ENCODE assay signal across 1 cellular context in the genomic region with DNA sequence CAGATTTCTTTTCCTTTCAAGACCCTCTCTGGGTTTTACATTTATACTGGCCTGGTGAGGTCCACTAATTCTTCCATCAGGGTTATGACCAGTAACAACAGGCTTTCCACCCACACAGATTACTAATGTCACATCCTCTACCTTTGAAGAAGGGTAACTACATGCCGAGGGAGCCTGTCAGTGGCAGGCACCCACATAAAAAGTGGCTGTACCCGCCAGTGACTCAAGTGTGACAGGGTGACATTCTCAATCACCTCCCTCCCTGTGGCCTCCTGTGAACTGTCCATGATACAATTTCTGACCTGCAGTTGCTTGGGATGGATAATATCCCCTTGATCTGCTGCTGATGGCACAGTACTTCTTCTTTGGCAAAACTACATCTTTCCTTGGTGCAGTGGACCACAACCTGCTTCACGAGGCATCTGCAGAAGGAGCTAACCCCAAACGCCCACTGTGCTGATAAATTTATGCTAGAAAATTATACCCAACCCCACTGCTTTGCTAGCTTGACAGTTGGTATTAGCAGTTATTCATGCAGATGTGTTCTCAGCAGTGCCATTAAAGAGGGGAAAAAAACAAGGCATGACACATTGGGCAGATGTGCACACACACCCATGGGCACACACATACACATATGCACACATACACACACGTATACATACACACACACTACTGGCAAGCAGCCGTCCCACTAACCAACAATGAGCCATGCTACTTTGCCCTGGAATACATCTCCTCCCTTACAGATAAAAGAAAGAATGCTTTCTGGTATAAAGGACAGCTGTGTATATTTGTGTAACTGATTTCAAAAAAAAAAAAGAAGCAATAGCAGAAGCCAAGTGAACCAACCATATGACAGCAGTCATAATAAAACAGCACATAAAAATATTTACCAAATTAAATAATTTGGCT.
TF ChIP-seq lines count a peak whose summit lies in the region.

No MANE protein-coding gene starts in this region.

TF ChIP-seq in HEK293, 187 proteins besides CTCF, POLR2A, EP300 and RAD21 (continued from another document):
- TF ChIP-seq, protein P1, sequence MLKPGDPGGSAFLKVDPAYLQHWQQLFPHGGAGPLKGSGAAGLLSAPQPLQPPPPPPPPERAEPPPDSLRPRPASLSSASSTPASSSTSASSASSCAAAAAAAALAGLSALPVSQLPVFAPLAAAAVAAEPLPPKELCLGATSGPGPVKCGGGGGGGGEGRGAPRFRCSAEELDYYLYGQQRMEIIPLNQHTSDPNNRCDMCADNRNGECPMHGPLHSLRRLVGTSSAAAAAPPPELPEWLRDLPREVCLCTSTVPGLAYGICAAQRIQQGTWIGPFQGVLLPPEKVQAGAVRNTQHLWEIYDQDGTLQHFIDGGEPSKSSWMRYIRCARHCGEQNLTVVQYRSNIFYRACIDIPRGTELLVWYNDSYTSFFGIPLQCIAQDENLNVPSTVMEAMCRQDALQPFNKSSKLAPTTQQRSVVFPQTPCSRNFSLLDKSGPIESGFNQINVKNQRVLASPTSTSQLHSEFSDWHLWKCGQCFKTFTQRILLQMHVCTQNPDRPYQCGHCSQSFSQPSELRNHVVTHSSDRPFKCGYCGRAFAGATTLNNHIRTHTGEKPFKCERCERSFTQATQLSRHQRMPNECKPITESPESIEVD (tag by site-specific recombination; IDR thresholded peaks at IDR 0.05): no peak
- TF ChIP-seq ZNF433 (tag by site-specific recombination; IDR thresholded peaks at IDR 0.05; ENCODE audit: low read depth) (no peak), ZNF560 (tag by site-specific recombination; IDR thresholded peaks at IDR 0.05; ENCODE audit: borderline replicate concordance) (no peak), ZBTB20 (tag by site-specific recombination; IDR thresholded peaks at IDR 0.05) (no peak), ZNF24 (tag by site-specific recombination; IDR thresholded peaks at IDR 0.05) (no peak), SP2 (tag by site-specific recombination; IDR thresholded peaks at IDR 0.05) (no peak), ZNF292 (tag by site-specific recombination; IDR thresholded peaks at IDR 0.05; ENCODE audit: borderline replicate concordance, low read depth) (no peak)
- TF ChIP-seq, protein P2, sequence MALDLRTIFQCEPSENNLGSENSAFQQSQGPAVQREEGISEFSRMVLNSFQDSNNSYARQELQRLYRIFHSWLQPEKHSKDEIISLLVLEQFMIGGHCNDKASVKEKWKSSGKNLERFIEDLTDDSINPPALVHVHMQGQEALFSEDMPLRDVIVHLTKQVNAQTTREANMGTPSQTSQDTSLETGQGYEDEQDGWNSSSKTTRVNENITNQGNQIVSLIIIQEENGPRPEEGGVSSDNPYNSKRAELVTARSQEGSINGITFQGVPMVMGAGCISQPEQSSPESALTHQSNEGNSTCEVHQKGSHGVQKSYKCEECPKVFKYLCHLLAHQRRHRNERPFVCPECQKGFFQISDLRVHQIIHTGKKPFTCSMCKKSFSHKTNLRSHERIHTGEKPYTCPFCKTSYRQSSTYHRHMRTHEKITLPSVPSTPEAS (tag by site-specific recombination; IDR thresholded peaks at IDR 0.05): 0 out of 2 replicates have a peak, but pooled peaks have one; percentile 15
